In genomic region chr10:124354411-124355382, GRCh38 we compare ENCODE assay signal across 8 cellular contexts.
DNase-seq lines count a peak whose midpoint lies in the region; ATAC-seq and TF ChIP-seq lines count a peak whose summit lies in the region.

No MANE protein-coding gene starts in this region.

- H3F3A ChIP-seq in PC-9 (ENCODE audit: insufficient read depth, low read depth) = no peaks in the 10 kb centered on the region; the same call in 1 of the 2 replicates

- peak in 1 of 2 experiments; percentile 35 for DNase-seq in PC-9
- peak in 6 of 7 donors; percentile 50 to 70 (median 56) for DNase-seq in adrenal gland
- peak in 2 of 3 donors; percentile 9 to 14 for DNase-seq in immature natural killer cell
- DNase-seq in spleen = peak; percentile 79
- DNase-seq in NCI-H128 (lab: John Stamatoyannopoulos, UW; ENCODE audit: unreplicated experiment) = no peak

- peaks cover 3 to 10% (median 3%) of the 10 kb centered on the region in 3 donors for H3K36me3 Mint-ChIP-seq in immature natural killer cell

- peaks cover 8 to 11% of the 10 kb centered on the region in 2 donors for H3K4me1 Mint-ChIP-seq in immature natural killer cell

- H3K4me3 Mint-ChIP-seq in immature natural killer cell = peak overlapping the region; percentile 79 to 93 (median 88)

- TF ChIP-seq CTCF in PC-9 (conservative IDR thresholded peaks at IDR 0.05) = no peak
- TF ChIP-seq CTCF in adrenal gland (IDR thresholded peaks at IDR 0.05) = no peak
- TF ChIP-seq CTCF in spleen (IDR thresholded peaks at IDR 0.05 in 8 of 11, conservative IDR thresholded peaks at IDR 0.05 in 3 of 11) = peak in 1 of 11 experiments; percentile 13

- H3K27me3 ChIP-seq in PC-9 (ENCODE audit: insufficient read depth, low read depth) (no peaks in the 10 kb centered on the region), adrenal gland (no peaks in the 10 kb centered on the region), spleen (replicated peaks in 1 of 7) (no peaks in the 10 kb centered on the region)

- H3K4me3 ChIP-seq in GM08714 (ENCODE audit: low read length) (peak overlapping the region; percentile 9; the same call in 1 of the 2 replicates), PC-9 (peak overlapping the region; percentile 55; the same call in 1 of the 2 replicates), adrenal gland (peak overlapping the region in 1 of 4 donors; percentile 41), spleen (peak overlapping the region in 7 of 8 donors; percentile 17 to 64 (median 37))

- H3K4me2 ChIP-seq in PC-9 = peak overlapping the region; percentile 80

- intact Hi-C loops in PC-9 (cut with micrococcal nuclease; ENCODE audit: unreplicated experiment) = no loop called here
- intact Hi-C loops in adrenal gland (cut with DNase I) = no loop called here
- intact Hi-C loops in spleen (cut with DNase I; ENCODE audit: low total_unique reads) = no loop called here

- CTCF ChIA-PET in PC-9 (lab: Charles Lee) = no interaction called here

- no peaks in the 10 kb centered on the region for H3K36me3 ChIP-seq in PC-9 (ENCODE audit: low read depth)
- no peaks in the 10 kb centered on the region for H3K36me3 ChIP-seq in adrenal gland (replicated peaks in 1 of 2)
- H3K36me3 ChIP-seq in spleen = no peaks in the 10 kb centered on the region

- peak overlapping the region; percentile 74 for H2AFZ ChIP-seq in PC-9

- no peaks in the 10 kb centered on the region for H3K79me2 ChIP-seq in PC-9 (ENCODE audit: low read depth)

- H3K4me1 ChIP-seq in PC-9 (replicated peaks; ENCODE audit: insufficient read depth) (peaks cover 5% of the 10 kb centered on the region; the same call in 1 of the 2 replicates), adrenal gland (replicated peaks in 1 of 2) (peaks cover 0 to 9% of the 10 kb centered on the region in 2 donors), spleen (peaks cover 0 to 17% (median 10%) of the 10 kb centered on the region in 6 donors)

- H3K27ac Mint-ChIP-seq in immature natural killer cell = peak overlapping the region; percentile 17 to 70 (median 54)

- no peaks in the 10 kb centered on the region for H3K9me2 ChIP-seq in PC-9 (ENCODE audit: insufficient read depth)

- ATAC-seq in HG02981 (IDR thresholded peaks at IDR 0.05; ENCODE audit: unreplicated experiment) (peak; percentile 67), GM19328 (IDR thresholded peaks at IDR 0.05; ENCODE audit: unreplicated experiment) (no peak)

- no peaks in the 10 kb centered on the region for H4K20me1 ChIP-seq in PC-9 (ENCODE audit: insufficient read depth)

- BruUV-seq in PC-9 (replicated peaks; lab: Mats Ljungman, UMichigan) = no TSS peak

- TF ChIP-seq POLR2A in adrenal gland (IDR thresholded peaks at IDR 0.05) (no peak), spleen (IDR thresholded peaks at IDR 0.05) (no peak)

- H3K9me3 ChIP-seq in PC-9 (ENCODE audit: insufficient read depth, low read depth) (no peaks in the 10 kb centered on the region), adrenal gland (replicated peaks in 1 of 3) (peaks cover 0 to 4% (median 0%) of the 10 kb centered on the region in 3 donors), spleen (peaks cover 0 to 14% (median 10%) of the 10 kb centered on the region in 8 donors)

- peaks cover 0 to 11% (median 7%) of the 10 kb centered on the region in 3 donors for H3K27me3 Mint-ChIP-seq in immature natural killer cell (ENCODE audit: low read depth in 3 of 3)

- H3K27ac ChIP-seq in PC-9 (no peak overlapping the region), adrenal gland (peak overlapping the region in 3 of 5 donors; percentile 8 to 71 (median 69)), spleen (peak overlapping the region in 7 of 8 donors; percentile 6 to 76 (median 37))

- peaks cover 0 to 4% (median 2%) of the 10 kb centered on the region in 6 donors for H3K9me3 Mint-ChIP-seq in immature natural killer cell

- WGBS in adrenal gland, 4 donors = 16 to 29% (median 21%) methylated on average over 28 to 29 of the region's 29 CpGs
- WGBS in spleen, 5 donors = 19 to 25% (median 22%) methylated on average over 29 of the region's 29 CpGs

- POLR2A ChIA-PET in PC-9 (lab: Charles Lee; ENCODE audit: unreplicated experiment) = interaction anchor here (0.6 kb wide), 1 partner anchor 48 kb away, joined by 3 read pairs; no protein-coding TSS in a partner anchor
